In genomic region chr2:10740226-10740625, GRCh38 we compare ENCODE assay signal across 17 cellular contexts. TPM values are rescaled to one million over a fixed set of nuclear protein-coding genes. Genes with fewer than 3 reads are reported as not detected.
DNase-seq lines count a peak whose midpoint lies in the region; ATAC-seq and TF ChIP-seq lines count a peak whose summit lies in the region.
"Had no signal": no experiment of that assay in that cellular context is flagged by ENCODE, and none has a peak within 500 bp of the region (broad histone marks: within the 10 kb centered on the region; RNA-seq: fewer than 3 reads in every experiment).

No MANE protein-coding gene starts in this region.

- H3K27me3 ChIP-seq in AG04450 (ENCODE audit: control insufficient read depth, insufficient read depth, low read length) (peaks cover 9% of the 10 kb centered on the region), right lobe of liver (no peaks in the 10 kb centered on the region), upper lobe of right lung (no peaks in the 10 kb centered on the region)
- H3K27me3 ChIP-seq in CD4-positive, alpha-beta T cell (ENCODE audit: control insufficient read depth, insufficient read depth, low read length): no peaks in the 10 kb centered on the region
- H3K27me3 ChIP-seq: BLaER1 had no signal

- H3K27ac Mint-ChIP-seq in CD4-positive, alpha-beta T cell: no peak overlapping the region
- H3K27ac Mint-ChIP-seq: CD14-positive monocyte; CD8-positive, alpha-beta T cell; H9 had no signal

- POLR2A ChIA-PET in AG04450 (lab: Yijun Ruan, JAX): interaction anchor here (0.6 kb wide), 1 partner anchor 111 kb away, joined by 4 read pairs; no protein-coding TSS in a partner anchor
- POLR2A ChIA-PET in CD4-positive, alpha-beta T cell (lab: Charles Lee): no interaction called here

- H3K4me3 ChIP-seq in AG04450 (ENCODE audit: low read depth, low read length) (no peak overlapping the region), fibroblast of the aortic adventitia (ENCODE audit: low read depth, low read length) (no peak overlapping the region), right lobe of liver (no peak overlapping the region), upper lobe of right lung (no peak overlapping the region)
- H3K4me3 ChIP-seq: A549, BLaER1 had no signal

- DNase-seq in AG04450 (ENCODE audit: low read depth, low spot score): no peak
- peak; percentile 55 for DNase-seq in fibroblast of the aortic adventitia (ENCODE audit: low read depth)
- peak in 2 of 3 donors; percentile 57 to 67 for DNase-seq in right lobe of liver
- no peak for DNase-seq in upper lobe of right lung
- DNase-seq in CD4-positive, alpha-beta T cell: no peak
- no peak for DNase-seq in NCI-H2171 (lab: John Stamatoyannopoulos, UW)
- DNase-seq in kidney tubule cell (ENCODE audit: low spot score): no peak
- DNase-seq: Calu3; CD8-positive, alpha-beta T cell; DMS79 treated with DMSO at 0.1 percent for 48 hours; GF-D8; GOT3; H9 had no signal

- CTCF ChIA-PET in AG04450 (lab: Charles Lee): no interaction called here
- CTCF ChIA-PET in CD4-positive, alpha-beta T cell (lab: Charles Lee): interaction anchor here (0.6 kb wide), 1 partner anchor 66 kb away, joined by 3 read pairs; no protein-coding TSS in a partner anchor

- WGBS in right lobe of liver (ENCODE audit: insufficient coverage, low coverage, low lambda C conversion rate, missing lambda C conversion rate): 50% methylated on average over 1 of the region's 3 CpGs

- ATAC-seq in right lobe of liver: peak; percentile 51 to 82 (median 72)
- peak; percentile 81 for ATAC-seq in upper lobe of right lung
- no peak for ATAC-seq in CD4-positive, alpha-beta T cell (ENCODE audit: poor library complexity)
- ATAC-seq: CD8-positive, alpha-beta T cell had no signal

- peaks cover 3% of the 10 kb centered on the region for H3K27me3 Mint-ChIP-seq in CD4-positive, alpha-beta T cell

- H3K4me1 Mint-ChIP-seq in CD4-positive, alpha-beta T cell (ENCODE audit: low read depth): no peaks in the 10 kb centered on the region

- H3K4me3 Mint-ChIP-seq in CD4-positive, alpha-beta T cell: no peak overlapping the region
- H3K4me3 Mint-ChIP-seq: CD14-positive monocyte; CD8-positive, alpha-beta T cell; H9 had no signal

- peak overlapping the region; percentile 21 for H3K27ac ChIP-seq in AG04450 (ENCODE audit: low read depth, low read length)
- no peak overlapping the region for H3K27ac ChIP-seq in right lobe of liver
- H3K27ac ChIP-seq in upper lobe of right lung: no peak overlapping the region
- H3K27ac ChIP-seq in CD4-positive, alpha-beta T cell (ENCODE audit: low read depth, low read length): no peak overlapping the region
- H3K27ac ChIP-seq: 22Rv1, A549, BLaER1 had no signal

- H3K36me3 ChIP-seq in right lobe of liver (no peaks in the 10 kb centered on the region), upper lobe of right lung (no peaks in the 10 kb centered on the region)
- H3K36me3 ChIP-seq: BLaER1 had no signal

- H3K4me1 ChIP-seq in right lobe of liver (peaks cover 0 to 9% (median 0%) of the 10 kb centered on the region in 4 donors), upper lobe of right lung (no peaks in the 10 kb centered on the region)
- H3K4me1 ChIP-seq: A549 had no signal

- no peaks in the 10 kb centered on the region for H3K9me3 Mint-ChIP-seq in CD4-positive, alpha-beta T cell
- H3K9me3 Mint-ChIP-seq: CD14-positive monocyte; CD8-positive, alpha-beta T cell; H9 had no signal

- intact Hi-C loops in right lobe of liver (cut with DNase I) (no loop called here), upper lobe of right lung (cut with DNase I) (no loop called here)
- intact Hi-C loops in CD4-positive, alpha-beta T cell (cut with DNase I, micrococcal nuclease): no loop called here

- TF ChIP-seq CTCF in AG04450 (IDR thresholded peaks at IDR 0.05; ENCODE audit: low read depth, low read length) (no peak), fibroblast of the aortic adventitia (IDR thresholded peaks at IDR 0.05; ENCODE audit: insufficient read depth, low read length) (no peak), right lobe of liver (IDR thresholded peaks at IDR 0.05) (no peak), upper lobe of right lung (IDR thresholded peaks at IDR 0.05) (no peak)
- TF ChIP-seq CTCF in CD4-positive, alpha-beta T cell (IDR thresholded peaks at IDR 0.05): no peak

- H3K9me3 ChIP-seq in AG04450 (ENCODE audit: control insufficient read depth, insufficient read depth, low read length) (no peaks in the 10 kb centered on the region; the same call in 1 of the 2 replicates), right lobe of liver (no peaks in the 10 kb centered on the region), upper lobe of right lung (no peaks in the 10 kb centered on the region)
- H3K9me3 ChIP-seq in CD4-positive, alpha-beta T cell (ENCODE audit: control insufficient read depth, low read length): no peaks in the 10 kb centered on the region
- H3K9me3 ChIP-seq: A549, BLaER1 had no signal

- no peak for TF ChIP-seq POLR2A in right lobe of liver (IDR thresholded peaks at IDR 0.05)

- no peaks in the 10 kb centered on the region for H3K36me3 Mint-ChIP-seq in CD4-positive, alpha-beta T cell (ENCODE audit: low read depth)
- H3K36me3 Mint-ChIP-seq: CD14-positive monocyte; CD8-positive, alpha-beta T cell had no signal

RNA-seq across cellular contexts. Expression of gene ATP6V1C2, which starts 18.8 kb away (rescaled TPM):
- polyA plus RNA-seq in AG04450 (2011; rRNA removed): 0.12 and 0.14 TPM in 2 replicates
- 0.09 TPM in 1 of 2 replicates, not detected in the other for polyA minus RNA-seq in AG04450 (2011; rRNA and poly(A)+ RNA removed)
- total RNA-seq in fibroblast of the aortic adventitia (ENCODE audit: low replicate concordance) (not detected in 2 replicates), right lobe of liver (under 1 TPM in 2 of 6 experiments, not detected in 4; 0.12 to 0.22 TPM), upper lobe of right lung (not detected)
- total RNA-seq in CD4-positive, alpha-beta T cell: not detected
- total RNA-seq: CD8-positive, alpha-beta T cell had no signal
- polyA plus RNA-seq: CD14-positive monocyte had no signal

RNA-seq across cellular contexts. Expression of gene NOL10, which starts 50.5 kb away (rescaled TPM):
- 25.7 and 28.8 TPM in 2 replicates for polyA plus RNA-seq in AG04450 (2011; rRNA removed)
- 27.2 and 47.6 TPM in 2 replicates for polyA minus RNA-seq in AG04450 (2011; rRNA and poly(A)+ RNA removed)
- total RNA-seq in fibroblast of the aortic adventitia (ENCODE audit: low replicate concordance): 45.7 and 47.9 TPM in 2 replicates
- total RNA-seq in right lobe of liver: 10 to 100 TPM in 5 of 6 experiments, 1 to 10 TPM in 1; 7.9 to 16.7 (median 11.5) TPM
- 19.9 TPM for total RNA-seq in upper lobe of right lung
- total RNA-seq in CD4-positive, alpha-beta T cell: 10 to 100 TPM; 19.0 to 19.6 TPM

Comparison
In these comparisons a context has a peak if more than half of its experiments do, and no peak if none do; other contexts are left out.
1. DNase-seq: peak in fibroblast of the aortic adventitia (single experiment) and right lobe of liver (2 of 3); none in AG04450 (single experiment), upper lobe of right lung (single experiment), CD4-positive, alpha-beta T cell (0 of 10), NCI-H2171 (single experiment) and kidney tubule cell (single experiment).